In the genomic region with DNA sequence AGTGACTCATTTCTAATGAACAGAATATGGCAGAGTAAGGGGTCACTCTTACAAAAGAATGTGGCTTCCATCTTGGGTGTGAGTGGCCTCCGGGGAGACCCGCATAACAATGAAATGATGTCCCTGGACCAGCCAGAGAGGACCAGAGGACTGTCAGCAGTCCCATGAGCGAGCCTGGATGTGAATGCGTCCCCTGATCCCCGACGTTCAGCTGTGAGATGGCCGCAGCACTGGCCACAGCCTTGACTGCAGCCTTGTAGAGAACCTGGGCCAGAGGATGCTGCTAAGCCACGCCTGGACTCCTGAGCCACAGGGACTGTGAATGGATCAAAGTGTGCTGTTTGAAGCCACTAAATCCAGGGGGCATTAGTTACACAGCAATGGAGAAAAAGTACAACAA, we compare ENCODE assay signal across 2 cellular contexts.
TF ChIP-seq lines count a peak whose summit lies in the region.

No MANE protein-coding gene starts in this region.

TF ChIP-seq in IMR-90, 13 proteins besides CTCF, POLR2A, EP300 and RAD21:
- TF ChIP-seq CEBPB (IDR thresholded peaks at IDR 0.05; ENCODE audit: low read depth, low read length): no peak
- TF ChIP-seq CHD1 (IDR thresholded peaks at IDR 0.05; ENCODE audit: low read depth, low read length): no peak
- TF ChIP-seq SMC3 (IDR thresholded peaks at IDR 0.05; ENCODE audit: low read depth, low read length): no peak
- TF ChIP-seq, protein P1, sequence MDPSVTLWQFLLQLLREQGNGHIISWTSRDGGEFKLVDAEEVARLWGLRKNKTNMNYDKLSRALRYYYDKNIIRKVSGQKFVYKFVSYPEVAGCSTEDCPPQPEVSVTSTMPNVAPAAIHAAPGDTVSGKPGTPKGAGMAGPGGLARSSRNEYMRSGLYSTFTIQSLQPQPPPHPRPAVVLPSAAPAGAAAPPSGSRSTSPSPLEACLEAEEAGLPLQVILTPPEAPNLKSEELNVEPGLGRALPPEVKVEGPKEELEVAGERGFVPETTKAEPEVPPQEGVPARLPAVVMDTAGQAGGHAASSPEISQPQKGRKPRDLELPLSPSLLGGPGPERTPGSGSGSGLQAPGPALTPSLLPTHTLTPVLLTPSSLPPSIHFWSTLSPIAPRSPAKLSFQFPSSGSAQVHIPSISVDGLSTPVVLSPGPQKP (IDR thresholded peaks at IDR 0.05; ENCODE audit: borderline replicate concordance, low read depth, low read length): no peak
- TF ChIP-seq, protein P2, sequence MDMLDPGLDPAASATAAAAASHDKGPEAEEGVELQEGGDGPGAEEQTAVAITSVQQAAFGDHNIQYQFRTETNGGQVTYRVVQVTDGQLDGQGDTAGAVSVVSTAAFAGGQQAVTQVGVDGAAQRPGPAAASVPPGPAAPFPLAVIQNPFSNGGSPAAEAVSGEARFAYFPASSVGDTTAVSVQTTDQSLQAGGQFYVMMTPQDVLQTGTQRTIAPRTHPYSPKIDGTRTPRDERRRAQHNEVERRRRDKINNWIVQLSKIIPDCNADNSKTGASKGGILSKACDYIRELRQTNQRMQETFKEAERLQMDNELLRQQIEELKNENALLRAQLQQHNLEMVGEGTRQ (IDR thresholded peaks at IDR 0.05; ENCODE audit: low read depth, low read length): no peak
- no peak for TF ChIP-seq BHLHE40 (IDR thresholded peaks at IDR 0.05; ENCODE audit: low read depth, low read length)
- TF ChIP-seq MAZ (IDR thresholded peaks at IDR 0.05; ENCODE audit: borderline replicate concordance, low read depth, low read length): no peak
- TF ChIP-seq RFX5 (IDR thresholded peaks at IDR 0.05; ENCODE audit: low read depth, low read length): no peak

TF ChIP-seq in K562, 482 proteins besides CTCF, POLR2A, EP300 and RAD21:
- no peak for TF ChIP-seq ZNF699 (CRISPR knock-in tag; IDR thresholded peaks at IDR 0.05; ENCODE audit: insufficient replicate concordance)
- no peak for TF ChIP-seq JUNB (CRISPR knock-in tag; conservative IDR thresholded peaks at IDR 0.05)
- TF ChIP-seq YY1 (IDR thresholded peaks at IDR 0.05; ENCODE audit: borderline replicate concordance in 1 of 3, control insufficient read depth in 1 of 3, extremely low read depth in 1 of 3, insufficient read depth in 3 of 3, insufficient read length in 1 of 3, insufficient replicate concordance in 2 of 3, low read depth in 1 of 3, low read length in 2 of 3): peak in 1 of 3 experiments; percentile 59
- TF ChIP-seq, protein P3, sequence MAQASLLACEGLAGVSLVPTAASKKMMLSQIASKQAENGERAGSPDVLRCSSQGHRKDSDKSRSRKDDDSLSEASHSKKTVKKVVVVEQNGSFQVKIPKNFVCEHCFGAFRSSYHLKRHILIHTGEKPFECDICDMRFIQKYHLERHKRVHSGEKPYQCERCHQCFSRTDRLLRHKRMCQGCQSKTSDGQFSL (CRISPR knock-in tag; IDR thresholded peaks at IDR 0.05): no peak
- TF ChIP-seq, protein P3 (tag; IDR thresholded peaks at IDR 0.05): no peak
- TF ChIP-seq ZNF316 (IDR thresholded peaks at IDR 0.05): peak; percentile 42; the same call in 1 of the 2 replicates
- no peak for TF ChIP-seq SIN3A (IDR thresholded peaks at IDR 0.05; ENCODE audit: borderline replicate concordance in 2 of 2, control insufficient read depth in 1 of 2, low read depth in 2 of 2, low read length in 2 of 2)
- TF ChIP-seq ZNF584 (CRISPR knock-in tag; IDR thresholded peaks at IDR 0.05; ENCODE audit: low read depth): no peak
- TF ChIP-seq ZNF232 (CRISPR knock-in tag; IDR thresholded peaks at IDR 0.05): no peak
- TF ChIP-seq SRSF3 (IDR thresholded peaks at IDR 0.05; ENCODE audit: insufficient read depth, low read length): no peak
- TF ChIP-seq RCOR1 (IDR thresholded peaks at IDR 0.05; ENCODE audit: borderline replicate concordance in 1 of 2, low read depth in 2 of 2, low read length in 2 of 2): 0 out of 4 replicates have a peak, but pooled peaks of 1 of the 2 experiments have one; percentile 23
- TF ChIP-seq, protein P4, sequence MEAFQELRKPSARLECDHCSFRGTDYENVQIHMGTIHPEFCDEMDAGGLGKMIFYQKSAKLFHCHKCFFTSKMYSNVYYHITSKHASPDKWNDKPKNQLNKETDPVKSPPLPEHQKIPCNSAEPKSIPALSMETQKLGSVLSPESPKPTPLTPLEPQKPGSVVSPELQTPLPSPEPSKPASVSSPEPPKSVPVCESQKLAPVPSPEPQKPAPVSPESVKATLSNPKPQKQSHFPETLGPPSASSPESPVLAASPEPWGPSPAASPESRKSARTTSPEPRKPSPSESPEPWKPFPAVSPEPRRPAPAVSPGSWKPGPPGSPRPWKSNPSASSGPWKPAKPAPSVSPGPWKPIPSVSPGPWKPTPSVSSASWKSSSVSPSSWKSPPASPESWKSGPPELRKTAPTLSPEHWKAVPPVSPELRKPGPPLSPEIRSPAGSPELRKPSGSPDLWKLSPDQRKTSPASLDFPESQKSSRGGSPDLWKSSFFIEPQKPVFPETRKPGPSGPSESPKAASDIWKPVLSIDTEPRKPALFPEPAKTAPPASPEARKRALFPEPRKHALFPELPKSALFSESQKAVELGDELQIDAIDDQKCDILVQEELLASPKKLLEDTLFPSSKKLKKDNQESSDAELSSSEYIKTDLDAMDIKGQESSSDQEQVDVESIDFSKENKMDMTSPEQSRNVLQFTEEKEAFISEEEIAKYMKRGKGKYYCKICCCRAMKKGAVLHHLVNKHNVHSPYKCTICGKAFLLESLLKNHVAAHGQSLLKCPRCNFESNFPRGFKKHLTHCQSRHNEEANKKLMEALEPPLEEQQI (IDR thresholded peaks at IDR 0.05): no peak
- no peak for TF ChIP-seq SOX6 (IDR thresholded peaks at IDR 0.05)
